In the genomic region with DNA sequence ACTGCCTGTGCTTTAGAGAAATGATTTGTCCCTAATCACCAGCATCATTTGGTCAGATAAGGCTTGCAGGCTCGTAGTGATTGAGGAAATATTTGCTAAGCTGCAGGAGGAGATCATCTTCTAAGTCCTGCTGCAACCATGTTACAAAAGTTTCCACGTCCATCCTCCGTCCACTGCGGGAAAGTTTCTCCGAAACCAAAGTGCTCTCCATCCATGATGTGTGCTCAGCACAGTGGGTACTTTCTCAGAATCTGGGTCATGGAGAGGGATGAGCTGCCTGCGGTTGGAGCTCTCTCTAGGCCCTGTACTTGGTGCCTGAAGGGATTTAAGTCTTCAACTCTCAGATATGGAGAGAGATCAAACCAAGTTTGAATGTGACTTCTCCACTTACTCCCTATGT, we compare ENCODE assay signal across 1 cellular context.
TF ChIP-seq lines count a peak whose summit lies in the region.

No MANE protein-coding gene starts in this region.

TF ChIP-seq in K562, 482 proteins besides CTCF, POLR2A, EP300 and RAD21 (continued from another document):
- no peak for TF ChIP-seq SRSF9 (IDR thresholded peaks at IDR 0.05; ENCODE audit: borderline replicate concordance, low read depth, low read length)
- no peak for TF ChIP-seq GTF2A2 (tag; IDR thresholded peaks at IDR 0.05)
- TF ChIP-seq ZC3H11A (IDR thresholded peaks at IDR 0.05; ENCODE audit: low read depth, low read length), result no peak
- TF ChIP-seq, protein P1, sequence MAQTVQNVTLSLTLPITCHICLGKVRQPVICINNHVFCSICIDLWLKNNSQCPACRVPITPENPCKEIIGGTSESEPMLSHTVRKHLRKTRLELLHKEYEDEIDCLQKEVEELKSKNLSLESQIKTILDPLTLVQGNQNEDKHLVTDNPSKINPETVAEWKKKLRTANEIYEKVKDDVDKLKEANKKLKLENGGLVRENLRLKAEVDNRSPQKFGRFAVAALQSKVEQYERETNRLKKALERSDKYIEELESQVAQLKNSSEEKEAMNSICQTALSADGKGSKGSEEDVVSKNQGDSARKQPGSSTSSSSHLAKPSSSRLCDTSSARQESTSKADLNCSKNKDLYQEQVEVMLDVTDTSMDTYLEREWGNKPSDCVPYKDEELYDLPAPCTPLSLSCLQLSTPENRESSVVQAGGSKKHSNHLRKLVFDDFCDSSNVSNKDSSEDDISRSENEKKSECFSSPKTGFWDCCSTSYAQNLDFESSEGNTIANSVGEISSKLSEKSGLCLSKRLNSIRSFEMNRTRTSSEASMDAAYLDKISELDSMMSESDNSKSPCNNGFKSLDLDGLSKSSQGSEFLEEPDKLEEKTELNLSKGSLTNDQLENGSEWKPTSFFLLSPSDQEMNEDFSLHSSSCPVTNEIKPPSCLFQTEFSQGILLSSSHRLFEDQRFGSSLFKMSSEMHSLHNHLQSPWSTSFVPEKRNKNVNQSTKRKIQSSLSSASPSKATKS (CRISPR knock-in tag; IDR thresholded peaks at IDR 0.05), result no peak
- no peak for TF ChIP-seq KHSRP (IDR thresholded peaks at IDR 0.05)
- TF ChIP-seq ZNF274 (IDR thresholded peaks at IDR 0.05; ENCODE audit: borderline replicate concordance, low read depth, low read length), result no peak
- TF ChIP-seq HDGF (IDR thresholded peaks at IDR 0.05), result no peak
- TF ChIP-seq EWSR1 (IDR thresholded peaks at IDR 0.05; ENCODE audit: borderline replicate concordance, low read depth, partially characterized antibody), result no peak
- no peak for TF ChIP-seq DPF2 (IDR thresholded peaks at IDR 0.05)
- TF ChIP-seq ZNF589 (CRISPR knock-in tag; IDR thresholded peaks at IDR 0.05; ENCODE audit: low read depth), result no peak
- no peak for TF ChIP-seq PHF20 (IDR thresholded peaks at IDR 0.05; ENCODE audit: partially characterized antibody)
- TF ChIP-seq ZKSCAN3 (CRISPR knock-in tag; IDR thresholded peaks at IDR 0.05), result no peak
- no peak for TF ChIP-seq ZKSCAN8 (CRISPR knock-in tag; IDR thresholded peaks at IDR 0.05)
- no peak for TF ChIP-seq BRD9 (IDR thresholded peaks at IDR 0.05; ENCODE audit: low read depth, partially characterized antibody)
- no peak for TF ChIP-seq SP1 (CRISPR knock-in tag; IDR thresholded peaks at IDR 0.05)
- no peak for TF ChIP-seq ARHGAP35 (IDR thresholded peaks at IDR 0.05; ENCODE audit: partially characterized antibody)
- TF ChIP-seq GABPB2 (CRISPR knock-in tag; conservative IDR thresholded peaks at IDR 0.05), result no peak
TF ChIP-seq in K562: peak in this region for 0.
